ENCODE assay signal across 20 cellular contexts in genomic region chr14:59677771-59678211, GRCh38.
DNase-seq lines count a peak whose midpoint lies in the region; ATAC-seq and TF ChIP-seq lines count a peak whose summit lies in the region.
"Had no signal": no experiment of that assay in that cellular context is flagged by ENCODE, and none has a peak within 500 bp of the region (broad histone marks: within the 10 kb centered on the region; RNA-seq: fewer than 3 reads in every experiment).

No MANE protein-coding gene starts in this region.

- 4% methylated on average over 2 of the region's 2 CpGs for WGBS in aorta, 2 donors

- no peaks in the 10 kb centered on the region for H3K36me3 Mint-ChIP-seq in chondrocyte (ENCODE audit: low read depth)
- H3K36me3 Mint-ChIP-seq: activated naive CD4-positive, alpha-beta T cell treated with anti-CD3 and anti-CD28 coated beads, Interleukin-2, amount 50 U/mL, for 24 hours had no signal

- H3K27me3 ChIP-seq in aorta (ENCODE audit: control insufficient read depth in 1 of 2, insufficient read depth in 2 of 2, low read length in 1 of 2): no peaks in the 10 kb centered on the region
- H3K27me3 ChIP-seq: pancreas, testis had no signal

- H3K9me3 Mint-ChIP-seq in chondrocyte (ENCODE audit: low read depth): no peaks in the 10 kb centered on the region

- TF ChIP-seq CTCF in chondrocyte (IDR thresholded peaks at IDR 0.05): peak; percentile 6

- DNase-seq in HS-27A (ENCODE audit: low read depth) (peak; percentile 62), chondrocyte (ENCODE audit: low spot score) (no peak), midbrain (lab: John Stamatoyannopoulos, UW) (peak; percentile 33), aorta (peak in 1 of 2 donors; percentile 20), D341Med (ENCODE audit: low spot score) (no peak), activated gamma-delta T cell treated with Interleukin-2 at 50 U/mL for 16 hours (no peak)
- DNase-seq in activated CD4-positive, CD25-positive, alpha-beta regulatory T cell (lab: John Stamatoyannopoulos, UW): no peak
- DNase-seq: activated T-cell treated with anti-CD3 and anti-CD28 coated beads, Interleukin-2, amount 50 U/mL, for 24 hours; C1 segment of cervical spinal cord; effector memory CD8-positive, alpha-beta T cell; left cardiac atrium; NCI-H1105 treated with DMSO at 0.1 percent for 48 hours; NCI-H2171 treated with DMSO at 0.1 percent for 48 hours; pancreas; small intestine; stimulated activated CD4-positive, alpha-beta T cell treated with anti-CD3 and anti-CD28 coated beads, Interleukin-4, amount 100 ng/mL, for 24 hours; stimulated activated CD8-positive, alpha-beta memory T cell treated with anti-CD3 and anti-CD28 coated beads, Interleukin-4, amount 100 ng/mL, for 48 hours; testis had no signal

- peaks cover 5 to 15% of the 10 kb centered on the region in 2 donors for H3K4me1 ChIP-seq in aorta (ENCODE audit: control insufficient read depth in 1 of 2, insufficient read depth in 2 of 2, low read length in 2 of 2)
- H3K4me1 ChIP-seq: pancreas, testis had no signal

- no peaks in the 10 kb centered on the region for H3K9me3 ChIP-seq in aorta (ENCODE audit: control insufficient read depth, low read length)
- H3K9me3 ChIP-seq: pancreas, testis had no signal

- H3K36me3 ChIP-seq in aorta (ENCODE audit: control insufficient read depth in 1 of 2, insufficient read depth in 2 of 2, low read length in 1 of 2): no peaks in the 10 kb centered on the region
- H3K36me3 ChIP-seq: pancreas had no signal

- H3K27ac ChIP-seq in aorta (ENCODE audit: low read depth in 1 of 2, low read length in 2 of 2): peak overlapping the region; percentile 95 to 99
- H3K27ac ChIP-seq: pancreas had no signal

- intact Hi-C loops in aorta (cut with DNase I): loop anchor here in 1 of 2 donors (5.0 kb wide), 1 partner anchor 195 kb away; the partner anchor contains the start of genes JKAMP and L3HYPDH

- peak; percentile 75 for ATAC-seq in aorta (ENCODE audit: low FRiP score)
- ATAC-seq: effector memory CD8-positive, alpha-beta T cell; GM23338; left cardiac atrium; pancreas had no signal

- H3K4me3 ChIP-seq in aorta (ENCODE audit: low read length in 2 of 2): no peak overlapping the region
- H3K4me3 ChIP-seq: GM23338, pancreas, testis had no signal

- peaks cover 38% of the 10 kb centered on the region for H3K4me1 Mint-ChIP-seq in chondrocyte (ENCODE audit: low read depth)
- H3K4me1 Mint-ChIP-seq: activated naive CD4-positive, alpha-beta T cell treated with anti-CD3 and anti-CD28 coated beads, Interleukin-2, amount 50 U/mL, for 24 hours; GM23338 had no signal

- no peak overlapping the region for H3K4me3 Mint-ChIP-seq in chondrocyte (ENCODE audit: unreplicated experiment)
- H3K4me3 Mint-ChIP-seq: activated naive CD4-positive, alpha-beta T cell treated with anti-CD3 and anti-CD28 coated beads, Interleukin-2, amount 50 U/mL, for 24 hours; activated T-cell treated with anti-CD3 and anti-CD28 coated beads, Interleukin-2, amount 50 U/mL, for 24 hours; effector memory CD8-positive, alpha-beta T cell; GM23338 had no signal

- H3K27me3 Mint-ChIP-seq in chondrocyte (ENCODE audit: low read depth): peaks cover 9% of the 10 kb centered on the region
- H3K27me3 Mint-ChIP-seq: effector memory CD8-positive, alpha-beta T cell had no signal

- H3K27ac Mint-ChIP-seq in chondrocyte (ENCODE audit: unreplicated experiment): peak overlapping the region; percentile 95
- H3K27ac Mint-ChIP-seq: activated naive CD4-positive, alpha-beta T cell treated with anti-CD3 and anti-CD28 coated beads, Interleukin-2, amount 50 U/mL, for 24 hours; activated T-cell treated with anti-CD3 and anti-CD28 coated beads, Interleukin-2, amount 50 U/mL, for 24 hours; effector memory CD8-positive, alpha-beta T cell; GM23338 had no signal

Comparison
In these comparisons a context has a peak if more than half of its experiments do, and no peak if none do; other contexts are left out.
1. DNase-seq: peak in HS-27A (single experiment) and midbrain (single experiment); none in chondrocyte (single experiment), D341Med (single experiment), activated CD4-positive, CD25-positive, alpha-beta regulatory T cell (0 of 4) and activated gamma-delta T cell treated with Interleukin-2 at 50 U/mL for 16 hours (single experiment).